8 cellular contexts compared by ENCODE assay signal in genomic region chr17:40100669-40101366, GRCh38. TPM values are rescaled to one million over a fixed set of nuclear protein-coding genes. Genes with fewer than 3 reads are reported as not detected.
DNase-seq lines count a peak whose midpoint lies in the region; ATAC-seq lines count a peak whose summit lies in the region.

No MANE protein-coding gene starts in this region.

- H3K27ac Mint-ChIP-seq in dendritic cell treated with granulocyte-macrophage colony-stimulating factor and Interleukin-4, amounts not matched to agents 40 ng/mL and 50 ng/mL, for 4 days, result peak overlapping the region; percentile 92

- DNase-seq in Daoy (ENCODE audit: low read depth) (peak; percentile 100), HK-2 (ENCODE audit: unreplicated experiment) (peak; percentile 98), NCI-H82 (lab: John Stamatoyannopoulos, UW) (peak; percentile 98), left lobe of liver (ENCODE audit: low spot score) (peak; percentile 99)
- peak; percentile 90 to 95 for DNase-seq in activated CD4-positive, alpha-beta T cell treated with anti-CD3 and anti-CD28 coated beads, Interleukin-2, amount 50 U/mL, for 48 hours
- DNase-seq in stimulated activated CD4-positive, alpha-beta T cell treated with anti-CD3 and anti-CD28 coated beads, Interleukin-1b, Interleukin-23, amount 100 ng/mL, for 4 hours (ENCODE audit: low read depth in 2 of 2), result peak; percentile 78 to 83

- H3K36me3 Mint-ChIP-seq in dendritic cell treated with granulocyte-macrophage colony-stimulating factor and Interleukin-4, amounts not matched to agents 40 ng/mL and 50 ng/mL, for 4 days (ENCODE audit: low read depth), result peaks cover 18% of the 10 kb centered on the region

- intact Hi-C loops in dendritic cell treated with granulocyte-macrophage colony-stimulating factor and Interleukin-4, amounts not matched to agents 40 ng/mL and 50 ng/mL, for 4 days (cut with micrococcal nuclease), result loop anchor here (1.0 kb wide), 1 partner anchor 7 kb away; no protein-coding TSS in a partner anchor

- peaks cover 94% of the 10 kb centered on the region for H3K4me1 Mint-ChIP-seq in dendritic cell treated with granulocyte-macrophage colony-stimulating factor and Interleukin-4, amounts not matched to agents 40 ng/mL and 50 ng/mL, for 4 days (ENCODE audit: low read depth)

- peaks cover 46% of the 10 kb centered on the region for H3K27me3 Mint-ChIP-seq in dendritic cell treated with granulocyte-macrophage colony-stimulating factor and Interleukin-4, amounts not matched to agents 40 ng/mL and 50 ng/mL, for 4 days

- H3K4me3 Mint-ChIP-seq in dendritic cell treated with granulocyte-macrophage colony-stimulating factor and Interleukin-4, amounts not matched to agents 40 ng/mL and 50 ng/mL, for 4 days, result peak overlapping the region; percentile 85

- H3K9me3 Mint-ChIP-seq in dendritic cell treated with granulocyte-macrophage colony-stimulating factor and Interleukin-4, amounts not matched to agents 40 ng/mL and 50 ng/mL, for 4 days, result no peaks in the 10 kb centered on the region

- ATAC-seq in left lobe of liver, result peak; percentile 54
- no peak for ATAC-seq in GM21576 (IDR thresholded peaks at IDR 0.05; ENCODE audit: unreplicated experiment)

RNA-seq across cellular contexts. Expression of gene NR1D1, which starts 0.4 kb away (rescaled TPM):
- total RNA-seq in Daoy (2014; rRNA removed; shearing (Covaris generic)), result 0.80 and 1.4 TPM in 2 replicates
- 18.6 TPM for total RNA-seq in left lobe of liver

RNA-seq across cellular contexts. Expression of gene MSL1, which starts 21.0 kb away (rescaled TPM):
- total RNA-seq in Daoy (2014; rRNA removed; shearing (Covaris generic)), result 46.5 and 52.5 TPM in 2 replicates
- 45.9 TPM for total RNA-seq in left lobe of liver

RNA-seq across cellular contexts. Expression of gene THRA, which starts 38.1 kb away (rescaled TPM):
- 4.4 and 7.7 TPM in 2 replicates for total RNA-seq in Daoy (2014; rRNA removed; shearing (Covaris generic))
- 10.7 TPM for total RNA-seq in left lobe of liver

RNA-seq across cellular contexts. Expression of gene CASC3, which starts 39.5 kb away (rescaled TPM):
- 47.8 and 56.5 TPM in 2 replicates for total RNA-seq in Daoy (2014; rRNA removed; shearing (Covaris generic))
- 25.1 TPM for total RNA-seq in left lobe of liver

RNA-seq across cellular contexts. Expression of gene MED24, which starts 46.6 kb away (rescaled TPM):
- 31.8 and 39.2 TPM in 2 replicates for total RNA-seq in Daoy (2014; rRNA removed; shearing (Covaris generic))
- 28.8 TPM for total RNA-seq in left lobe of liver
